ENCODE assay signal across 22 cellular contexts in the genomic region with DNA sequence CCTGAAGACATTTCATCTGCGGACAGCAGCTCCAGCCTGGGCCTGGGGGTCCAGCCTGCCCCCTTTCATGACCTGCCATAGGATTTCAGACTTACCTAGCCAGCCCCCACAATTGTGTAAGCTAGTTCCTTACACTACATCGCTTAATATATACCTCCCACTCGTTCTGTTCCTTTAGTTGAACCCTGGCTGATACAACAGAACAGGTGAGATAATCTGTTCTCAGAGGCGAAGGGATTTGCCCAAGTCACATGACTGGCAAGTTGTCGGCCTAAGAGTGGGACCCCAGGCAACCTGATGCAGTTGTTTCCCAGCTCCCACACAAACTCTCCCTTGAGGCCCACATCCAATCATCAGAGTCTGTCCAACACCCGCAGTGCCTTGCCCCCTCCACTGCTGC.
"Had no signal": no experiment of that assay in that cellular context is flagged by ENCODE, and none has a peak within 500 bp of the region (broad histone marks: within the 10 kb centered on the region; RNA-seq: fewer than 3 reads in every experiment).

No MANE protein-coding gene starts in this region.

- H3K4me3 ChIP-seq: gastrocnemius medialis, lung, pancreas, smooth muscle cell, stomach, thyroid gland had no signal

- H3K36me3 Mint-ChIP-seq: memory B cell; naive thymus-derived CD8-positive, alpha-beta T cell; type B pancreatic cell had no signal

- H3K4me1 ChIP-seq: pancreas had no signal

- DNase-seq: cerebellar nuclear complex; cortex of kidney; effector memory CD8-positive, alpha-beta T cell; foreskin fibroblast; gastrocnemius medialis; left ventricle myocardium superior; midbrain; naive thymus-derived CD8-positive, alpha-beta T cell; pancreas; stimulated activated CD4-positive, alpha-beta T cell treated with anti-CD3 and anti-CD28 coated beads, Interleukin-12 subunit alpha, Interleukin-12 subunit beta, amount 100 ng/mL, for 4 hours; stimulated activated CD4-positive, alpha-beta T cell treated with anti-CD3 and anti-CD28 coated beads, Interleukin-1b, Interleukin-23, amount 100 ng/mL, for 48 hours; stimulated activated CD4-positive, alpha-beta T cell treated with anti-CD3 and anti-CD28 coated beads, Interleukin-4, amount 100 ng/mL, for 1 hour; stimulated activated CD8-positive, alpha-beta memory T cell treated with anti-CD3 and anti-CD28 coated beads, Interleukin-4, amount 100 ng/mL, for 48 hours; stimulated activated naive CD4-positive, alpha-beta T cell treated with Interleukin-2 at 50 U/mL for 16 hours; stomach; thyroid gland had no signal

- H3K27ac Mint-ChIP-seq: effector memory CD8-positive, alpha-beta T cell; memory B cell; type B pancreatic cell had no signal

- FAIRE-seq: keratinocyte, pancreas had no signal

- H3K4me3 Mint-ChIP-seq: effector memory CD8-positive, alpha-beta T cell; memory B cell; naive thymus-derived CD8-positive, alpha-beta T cell; type B pancreatic cell had no signal

- H3K27me3 ChIP-seq: gastrocnemius medialis, pancreas, thyroid gland had no signal

- H3K9me3 ChIP-seq: gastrocnemius medialis, neutrophil, pancreas, stomach, thyroid gland had no signal

- H3K27ac ChIP-seq: gastrocnemius medialis, neutrophil, pancreas, thyroid gland had no signal

- H3K36me3 ChIP-seq: gastrocnemius medialis, neutrophil, pancreas, stomach, thyroid gland had no signal

- H3K9me3 Mint-ChIP-seq: effector memory CD8-positive, alpha-beta T cell; memory B cell; naive thymus-derived CD8-positive, alpha-beta T cell; type B pancreatic cell had no signal

- H3K27me3 Mint-ChIP-seq: effector memory CD8-positive, alpha-beta T cell; memory B cell had no signal
